Comparison of ENCODE assay signal across 1 cellular context in genomic region chr13:23578411-23579071, GRCh38.
TF ChIP-seq lines count a peak whose summit lies in the region.

No MANE protein-coding gene starts in this region.

TF ChIP-seq in HepG2, 621 proteins besides CTCF, POLR2A, EP300 and RAD21 (continued from another document and continues in another):
- TF ChIP-seq DBP (CRISPR knock-in tag; IDR thresholded peaks at IDR 0.05; ENCODE audit: not compliant biosample characterization) (no peak), MEF2D (CRISPR knock-in tag; IDR thresholded peaks at IDR 0.05) (0 out of 2 replicates have a peak, but pooled peaks have one; percentile 56), ZNF232 (CRISPR knock-in tag; IDR thresholded peaks at IDR 0.05; ENCODE audit: borderline replicate concordance) (peak; percentile 81; the same call in 1 of the 2 replicates), ZNF770 (CRISPR knock-in tag; IDR thresholded peaks at IDR 0.05) (no peak), KMT2A (CRISPR knock-in tag; IDR thresholded peaks at IDR 0.05) (peak; percentile 83), NCOA1 (CRISPR knock-in tag; IDR thresholded peaks at IDR 0.05) (0 out of 2 replicates have a peak, but pooled peaks have one; percentile 43), ZNF431 (CRISPR knock-in tag; IDR thresholded peaks at IDR 0.05; ENCODE audit: borderline replicate concordance, low read depth) (0 out of 2 replicates have a peak, but pooled peaks have one; percentile 30), ZNF460 (CRISPR knock-in tag; IDR thresholded peaks at IDR 0.05; ENCODE audit: borderline replicate concordance) (no peak; the same call in 1 of the 2 replicates), ZNF652 (CRISPR knock-in tag; IDR thresholded peaks at IDR 0.05; ENCODE audit: borderline replicate concordance, low read depth) (peak; percentile 91), THAP7 (CRISPR knock-in tag; IDR thresholded peaks at IDR 0.05) (no peak; the same call in 1 of the 2 replicates), ZNF281 (CRISPR knock-in tag; IDR thresholded peaks at IDR 0.05; ENCODE audit: borderline replicate concordance) (no peak; the same call in 1 of the 2 replicates), CBX1 (IDR thresholded peaks at IDR 0.05; ENCODE audit: low read depth) (peak; percentile 81), ZNF263 (CRISPR knock-in tag; IDR thresholded peaks at IDR 0.05) (0 out of 2 replicates have a peak, but pooled peaks have one; percentile 11), ZNF280B (CRISPR knock-in tag; IDR thresholded peaks at IDR 0.05; ENCODE audit: borderline replicate concordance) (no peak), TCF12 (IDR thresholded peaks at IDR 0.05) (no peak), TCF12 (CRISPR knock-in tag; IDR thresholded peaks at IDR 0.05) (no peak), SIX4 (CRISPR knock-in tag; IDR thresholded peaks at IDR 0.05) (no peak; the same call in 1 of the 2 replicates), PHF20 (CRISPR knock-in tag; IDR thresholded peaks at IDR 0.05) (peak; percentile 23; the same call in 1 of the 2 replicates), PHF8 (CRISPR knock-in tag; IDR thresholded peaks at IDR 0.05) (peak; percentile 76), RFX5 (IDR thresholded peaks at IDR 0.05; ENCODE audit: low read depth, low read length) (no peak), MZF1 (CRISPR knock-in tag; IDR thresholded peaks at IDR 0.05; ENCODE audit: borderline replicate concordance) (no peak), HBP1 (CRISPR knock-in tag; IDR thresholded peaks at IDR 0.05; ENCODE audit: low read depth) (peak; percentile 74; the same call in 1 of the 2 replicates), PITX1 (CRISPR knock-in tag; IDR thresholded peaks at IDR 0.05) (peak; percentile 59; the same call in 1 of the 2 replicates), SCMH1 (CRISPR knock-in tag; IDR thresholded peaks at IDR 0.05; ENCODE audit: borderline replicate concordance) (no peak), NR1H2 (CRISPR knock-in tag; IDR thresholded peaks at IDR 0.05; ENCODE audit: borderline replicate concordance, low read depth) (0 out of 2 replicates have a peak, but pooled peaks have one; percentile 55), ZBTB26 (CRISPR knock-in tag; IDR thresholded peaks at IDR 0.05; ENCODE audit: borderline replicate concordance) (peak; percentile 25; the same call in 1 of the 2 replicates), ZNF672 (CRISPR knock-in tag; IDR thresholded peaks at IDR 0.05) (0 out of 2 replicates have a peak, but pooled peaks have one; percentile 31), SP2 (CRISPR knock-in tag; IDR thresholded peaks at IDR 0.05) (no peak), UBTF (CRISPR knock-in tag; IDR thresholded peaks at IDR 0.05) (peak; percentile 94), FOSL2 (CRISPR knock-in tag; IDR thresholded peaks at IDR 0.05) (peak; percentile 28; the same call in 1 of the 2 replicates), MTF1 (CRISPR knock-in tag; IDR thresholded peaks at IDR 0.05) (no peak), MLX (CRISPR knock-in tag; IDR thresholded peaks at IDR 0.05) (no peak), CREM (IDR thresholded peaks at IDR 0.05) (no peak), CREM (CRISPR knock-in tag; IDR thresholded peaks at IDR 0.05) (no peak), ZNF546 (CRISPR knock-in tag; conservative IDR thresholded peaks at IDR 0.05) (peak; percentile 70; the same call in 1 of the 2 replicates), ZNF598 (CRISPR knock-in tag; IDR thresholded peaks at IDR 0.05; ENCODE audit: borderline replicate concordance) (peak; percentile 59; the same call in 1 of the 2 replicates), SYNCRIP (IDR thresholded peaks at IDR 0.05; ENCODE audit: insufficient read depth, low read depth, low read length) (no peak), TEAD3 (CRISPR knock-in tag; optimal IDR thresholded peaks at IDR 0.05; ENCODE audit: borderline replicate concordance) (peak; percentile 37), ZNF558 (CRISPR knock-in tag; IDR thresholded peaks at IDR 0.05; ENCODE audit: borderline replicate concordance) (no peak), CBX5 (CRISPR knock-in tag; IDR thresholded peaks at IDR 0.05; ENCODE audit: borderline replicate concordance) (peak; percentile 75; the same call in 1 of the 2 replicates), PRDM10 (CRISPR knock-in tag; IDR thresholded peaks at IDR 0.05; ENCODE audit: low read depth) (peak; percentile 44; the same call in 1 of the 2 replicates), ZNF441 (CRISPR knock-in tag; IDR thresholded peaks at IDR 0.05; ENCODE audit: borderline replicate concordance) (0 out of 2 replicates have a peak, but pooled peaks have one; percentile 53), ZNF335 (CRISPR knock-in tag; IDR thresholded peaks at IDR 0.05) (peak; percentile 65; the same call in 1 of the 2 replicates)
